Comparison of ENCODE assay signal across 8 cellular contexts in the genomic region with DNA sequence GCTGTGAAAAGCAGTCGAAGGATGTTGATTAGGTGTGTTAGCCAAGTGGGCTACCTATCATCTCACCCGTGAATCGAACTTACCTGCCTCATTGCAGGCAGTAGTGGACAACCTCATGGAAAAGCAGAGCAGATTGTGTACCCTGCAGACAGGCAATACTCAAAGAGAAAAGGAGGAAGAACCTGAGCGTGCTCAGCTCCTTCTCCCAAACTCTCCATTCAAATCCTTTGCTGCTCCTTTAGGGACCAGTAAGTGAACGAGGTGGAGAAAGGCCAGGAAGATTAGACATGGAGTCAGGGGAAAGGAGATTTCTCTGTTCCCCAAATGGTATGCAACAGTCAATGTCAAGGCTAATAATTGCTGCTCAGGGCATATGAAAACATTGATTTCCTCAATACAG. TPM values are rescaled to one million over a fixed set of nuclear protein-coding genes. Genes with fewer than 3 reads are reported as not detected.
"Had no signal": no experiment of that assay in that cellular context is flagged by ENCODE, and none has a peak within 500 bp of the region (broad histone marks: within the 10 kb centered on the region; RNA-seq: fewer than 3 reads in every experiment).

No MANE protein-coding gene starts in this region.

- FAIRE-seq: H54, HTR-8/SVneo had no signal

- DNase-seq: GOT3, H9, HCEC 1CT, IMR-90, KBM-7 had no signal

RNA-seq across cellular contexts. Expression of gene MGARP, which starts 57.8 kb away (rescaled TPM):
- total RNA-seq: HT-29 had no signal
